In the genomic region with DNA sequence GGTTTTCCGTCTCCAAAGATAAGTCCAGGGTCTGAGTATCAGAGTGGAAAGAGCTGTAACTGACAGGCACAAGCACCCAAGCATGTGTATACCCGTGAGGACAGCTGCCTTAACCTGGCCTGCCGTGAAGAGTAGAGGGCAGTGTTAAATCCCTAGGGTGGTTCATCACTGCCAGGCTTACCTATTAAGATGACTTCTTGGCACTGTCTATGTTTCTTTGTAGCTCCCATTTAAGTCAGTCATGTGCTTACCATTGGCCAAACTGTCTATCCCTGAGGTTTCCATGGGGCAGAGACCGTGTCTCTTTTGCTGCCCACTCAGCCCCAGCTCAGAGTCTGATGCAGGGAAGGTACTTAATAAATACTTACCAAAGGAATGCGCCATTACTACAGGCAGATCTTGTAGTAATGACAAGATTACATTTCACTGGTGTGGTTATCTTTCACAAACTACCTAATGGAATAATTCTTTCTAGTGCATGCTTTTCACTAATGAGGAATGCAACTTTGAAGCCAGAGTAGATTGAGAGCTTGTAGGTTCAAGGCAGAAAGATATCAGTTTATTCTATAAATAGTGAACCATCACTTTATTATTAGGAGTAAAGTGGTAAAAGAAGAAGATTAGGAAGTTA, we compare ENCODE assay signal across 17 cellular contexts.
"Had no signal": no experiment of that assay in that cellular context is flagged by ENCODE, and none has a peak within 500 bp of the region (broad histone marks: within the 10 kb centered on the region; RNA-seq: fewer than 3 reads in every experiment).

No MANE protein-coding gene starts in this region.

- H3K36me3 Mint-ChIP-seq: stimulated activated effector memory CD8-positive, alpha-beta T cell treated with anti-CD3 and anti-CD28 coated beads, Interleukin-12 subunit alpha, Interleukin-12 subunit beta, amount 100 ng/mL, for 72 hours had no signal

- H3K27ac Mint-ChIP-seq: endodermal cell; naive thymus-derived CD8-positive, alpha-beta T cell; stimulated activated effector memory CD8-positive, alpha-beta T cell treated with anti-CD3 and anti-CD28 coated beads, Interleukin-12 subunit alpha, Interleukin-12 subunit beta, amount 100 ng/mL, for 72 hours; stimulated activated naive CD8-positive, alpha-beta T cell treated with anti-CD3 and anti-CD28 coated beads, Interleukin-15, Interleukin-2, amounts not matched to agents 100 ng/mL and 50 ng/mL, for 24 hours had no signal

- H3K9me3 ChIP-seq: colonic mucosa, heart right ventricle, mucosa of descending colon, neutrophil, tibial nerve had no signal

- H3K27ac ChIP-seq: colonic mucosa, heart right ventricle, neutrophil, tibial nerve had no signal

- H3K4me3 ChIP-seq: colonic mucosa, heart right ventricle, mucosa of descending colon, tibial nerve had no signal

- H3K4me1 Mint-ChIP-seq: naive thymus-derived CD8-positive, alpha-beta T cell; stimulated activated effector memory CD8-positive, alpha-beta T cell treated with anti-CD3 and anti-CD28 coated beads, Interleukin-12 subunit alpha, Interleukin-12 subunit beta, amount 100 ng/mL, for 72 hours had no signal

- H3K36me3 ChIP-seq: colonic mucosa, neutrophil, tibial nerve had no signal

- H3K27me3 ChIP-seq: colonic mucosa, heart right ventricle, neutrophil, tibial nerve had no signal

- H3K27me3 Mint-ChIP-seq: stimulated activated naive CD8-positive, alpha-beta T cell treated with anti-CD3 and anti-CD28 coated beads, Interleukin-15, Interleukin-2, amounts not matched to agents 100 ng/mL and 50 ng/mL, for 24 hours had no signal

- DNase-seq: colonic mucosa; dermis blood vessel endothelial cell; effector CD4-positive, alpha-beta T cell; endodermal cell; heart right ventricle; mammary epithelial cell; mucosa of descending colon; naive thymus-derived CD8-positive, alpha-beta T cell; posterior cingulate gyrus; right cardiac atrium; small intestine; stimulated activated CD4-positive, alpha-beta T cell treated with anti-CD3 and anti-CD28 coated beads, Interleukin-2, amount 100 ng/mL, for 48 hours; stimulated activated CD8-positive, alpha-beta memory T cell treated with anti-CD3 and anti-CD28 coated beads, Interleukin-4, amount 100 ng/mL, for 48 hours had no signal

- H3K4me3 Mint-ChIP-seq: endodermal cell; naive thymus-derived CD8-positive, alpha-beta T cell; stimulated activated effector memory CD8-positive, alpha-beta T cell treated with anti-CD3 and anti-CD28 coated beads, Interleukin-12 subunit alpha, Interleukin-12 subunit beta, amount 100 ng/mL, for 72 hours; stimulated activated naive CD8-positive, alpha-beta T cell treated with anti-CD3 and anti-CD28 coated beads, Interleukin-15, Interleukin-2, amounts not matched to agents 100 ng/mL and 50 ng/mL, for 24 hours had no signal

- H3K9me3 Mint-ChIP-seq: stimulated activated effector memory CD8-positive, alpha-beta T cell treated with anti-CD3 and anti-CD28 coated beads, Interleukin-12 subunit alpha, Interleukin-12 subunit beta, amount 100 ng/mL, for 72 hours; stimulated activated naive CD8-positive, alpha-beta T cell treated with anti-CD3 and anti-CD28 coated beads, Interleukin-15, Interleukin-2, amounts not matched to agents 100 ng/mL and 50 ng/mL, for 24 hours had no signal

- H3K4me1 ChIP-seq: colonic mucosa had no signal
